34 cellular contexts compared by ENCODE assay signal in genomic region chr1:78543941-78544630, GRCh38. TPM values are rescaled to one million over a fixed set of nuclear protein-coding genes. Genes with fewer than 3 reads are reported as not detected.
DNase-seq lines count a peak whose midpoint lies in the region; ATAC-seq, FAIRE-seq and TF ChIP-seq lines count a peak whose summit lies in the region.
"Had no signal": no experiment of that assay in that cellular context is flagged by ENCODE, and none has a peak within 500 bp of the region (broad histone marks: within the 10 kb centered on the region; RNA-seq: fewer than 3 reads in every experiment).

No MANE protein-coding gene starts in this region.

- TF ChIP-seq CTCF in BJ (IDR thresholded peaks at IDR 0.05; ENCODE audit: insufficient read depth, low read depth, low read length): no peak
- TF ChIP-seq CTCF in HFF-Myc (IDR thresholded peaks at IDR 0.05; ENCODE audit: low read depth, low read length, missing control alignments): no peak
- TF ChIP-seq CTCF in bronchial epithelial cell (IDR thresholded peaks at IDR 0.05; ENCODE audit: insufficient read depth, low read length, severe bottlenecking): no peak
- TF ChIP-seq CTCF in foreskin fibroblast (IDR thresholded peaks at IDR 0.05; ENCODE audit: low read depth, low read length): no peak

- no peak overlapping the region for H3K27ac Mint-ChIP-seq in activated CD8-positive, alpha-beta T cell treated with anti-CD3 and anti-CD28 coated beads, Interleukin-2, amount 10 ng/mL, durations not matched to agents 7 days and 5 days
- H3K27ac Mint-ChIP-seq: activated CD4-positive, alpha-beta T cell treated with anti-CD3 and anti-CD28 coated beads for 36 hours; activated naive CD4-positive, alpha-beta T cell treated with anti-CD3 and anti-CD28 coated beads, Interleukin-2, amount 50 U/mL, for 24 hours; activated T-helper 2 cell treated with anti-CD3 and anti-CD28 coated beads, Interferon-gamma antibody, Interleukin-2, Interleukin-4, amounts not matched to agents 10 μg/mL and 5 μg/mL and 100 μg/mL, durations not matched to agents 14 hours and 24 hours and 36 hours; brain; GM23338 had no signal

- H3K4me3 ChIP-seq in BJ (ENCODE audit: low read depth, low read length) (no peak overlapping the region), HFF-Myc (replicated peaks; ENCODE audit: low read depth, low read length) (no peak overlapping the region), bronchial epithelial cell (ENCODE audit: low read depth, low read length) (no peak overlapping the region), foreskin fibroblast (ENCODE audit: low read depth in 1 of 2, low read length in 2 of 2) (no peak overlapping the region)
- H3K4me3 ChIP-seq: GM23338, suprapubic skin, upper lobe of right lung had no signal

- no peaks in the 10 kb centered on the region for H3K4me1 Mint-ChIP-seq in activated CD8-positive, alpha-beta T cell treated with anti-CD3 and anti-CD28 coated beads, Interleukin-2, amount 10 ng/mL, durations not matched to agents 7 days and 5 days (ENCODE audit: low read depth)
- H3K4me1 Mint-ChIP-seq: activated CD4-positive, alpha-beta T cell treated with anti-CD3 and anti-CD28 coated beads for 36 hours; activated naive CD4-positive, alpha-beta T cell treated with anti-CD3 and anti-CD28 coated beads, Interleukin-2, amount 50 U/mL, for 24 hours; brain; GM23338; neural crest cell had no signal

- H3K27me3 Mint-ChIP-seq in activated CD8-positive, alpha-beta T cell treated with anti-CD3 and anti-CD28 coated beads, Interleukin-2, amount 10 ng/mL, durations not matched to agents 7 days and 5 days (ENCODE audit: low read depth): no peaks in the 10 kb centered on the region
- H3K27me3 Mint-ChIP-seq: brain had no signal

- no peaks in the 10 kb centered on the region for H3K36me3 Mint-ChIP-seq in activated CD8-positive, alpha-beta T cell treated with anti-CD3 and anti-CD28 coated beads, Interleukin-2, amount 10 ng/mL, durations not matched to agents 7 days and 5 days (ENCODE audit: low read depth)
- H3K36me3 Mint-ChIP-seq: activated naive CD4-positive, alpha-beta T cell treated with anti-CD3 and anti-CD28 coated beads, Interleukin-2, amount 50 U/mL, for 24 hours had no signal

- H3K27me3 ChIP-seq in BJ (ENCODE audit: control insufficient read depth, insufficient read depth, low read length): no peaks in the 10 kb centered on the region
- H3K27me3 ChIP-seq in bronchial epithelial cell (ENCODE audit: control insufficient read depth, insufficient read depth, low read length): no peaks in the 10 kb centered on the region
- H3K27me3 ChIP-seq: suprapubic skin, upper lobe of right lung had no signal

- CTCF ChIA-PET in BJ (lab: Yijun Ruan, JAX): interaction anchor here (1.3 kb wide), 1 partner anchor 131 kb away, joined by 4 read pairs; no protein-coding TSS in a partner anchor
- CTCF ChIA-PET in activated CD8-positive, alpha-beta T cell treated with anti-CD3 and anti-CD28 coated beads, Interleukin-2, amount 10 ng/mL, durations not matched to agents 7 days and 5 days (lab: Charles Lee): no interaction called here

- H3K9me3 Mint-ChIP-seq in activated CD8-positive, alpha-beta T cell treated with anti-CD3 and anti-CD28 coated beads, Interleukin-2, amount 10 ng/mL, durations not matched to agents 7 days and 5 days (ENCODE audit: insufficient read depth): no peaks in the 10 kb centered on the region
- H3K9me3 Mint-ChIP-seq: activated T-helper 2 cell treated with anti-CD3 and anti-CD28 coated beads, Interferon-gamma antibody, Interleukin-2, Interleukin-4, amounts not matched to agents 10 μg/mL and 5 μg/mL and 100 μg/mL, durations not matched to agents 14 hours and 24 hours and 36 hours had no signal

- no peak overlapping the region for H3K4me3 Mint-ChIP-seq in activated CD8-positive, alpha-beta T cell treated with anti-CD3 and anti-CD28 coated beads, Interleukin-2, amount 10 ng/mL, durations not matched to agents 7 days and 5 days
- H3K4me3 Mint-ChIP-seq: activated CD4-positive, alpha-beta T cell treated with anti-CD3 and anti-CD28 coated beads for 36 hours; activated naive CD4-positive, alpha-beta T cell treated with anti-CD3 and anti-CD28 coated beads, Interleukin-2, amount 50 U/mL, for 24 hours; brain; GM23338; neural crest cell had no signal

- H3K36me3 ChIP-seq in BJ (ENCODE audit: control insufficient read depth, insufficient read depth, low read length) (no peaks in the 10 kb centered on the region), bronchial epithelial cell (ENCODE audit: control insufficient read depth, insufficient read depth, low read length) (no peaks in the 10 kb centered on the region)
- H3K36me3 ChIP-seq: suprapubic skin, upper lobe of right lung had no signal

- FAIRE-seq in bronchial epithelial cell (lab: Jason Lieb, UNC): peak; percentile 75
- FAIRE-seq: colon, GM18507 had no signal

- DNase-seq in BJ (ENCODE audit: low read depth) (peak; percentile 71), HFF-Myc (ENCODE audit: extremely low read depth, low read depth) (peak; percentile 62), bronchial epithelial cell (ENCODE audit: low read depth) (peak; percentile 61), foreskin fibroblast (peak; percentile 76 to 87), NAMALWA (ENCODE audit: low spot score) (no peak)
- no peak for DNase-seq in activated CD8-positive, alpha-beta T cell treated with anti-CD3 and anti-CD28 coated beads, Interleukin-2, amount 10 ng/mL, durations not matched to agents 7 days and 5 days
- DNase-seq: activated CD4-positive, alpha-beta T cell treated with anti-CD3 and anti-CD28 coated beads for 36 hours; amniotic stem cell; effector CD4-positive, alpha-beta T cell; hippocampal formation; KBM-7; left colon; mesendoderm; MM.1S; NCI-H1417; NCI-H2029; NCI-H69; right cardiac atrium; SIG-M5; stimulated activated CD4-positive, alpha-beta T cell treated with anti-CD3 and anti-CD28 coated beads, Interleukin-1b, Interleukin-23, amount 100 ng/mL, for 48 hours; stimulated activated naive CD4-positive, alpha-beta T cell treated with Interleukin-2 at 50 U/mL for 16 hours; SW 1271; upper lobe of right lung had no signal

- POLR2A ChIA-PET in BJ (lab: Charles Lee): no interaction called here
- POLR2A ChIA-PET in activated CD8-positive, alpha-beta T cell treated with anti-CD3 and anti-CD28 coated beads, Interleukin-2, amount 10 ng/mL, durations not matched to agents 7 days and 5 days (lab: Charles Lee): no interaction called here

- ATAC-seq in HG03432 (IDR thresholded peaks at IDR 0.05; ENCODE audit: unreplicated experiment) (no peak), HG03175 (IDR thresholded peaks at IDR 0.05; ENCODE audit: unreplicated experiment) (no peak)
- no peak for ATAC-seq in activated CD8-positive, alpha-beta T cell treated with anti-CD3 and anti-CD28 coated beads, Interleukin-2, amount 10 ng/mL, durations not matched to agents 7 days and 5 days
- ATAC-seq: activated CD4-positive, alpha-beta T cell treated with anti-CD3 and anti-CD28 coated beads for 36 hours; GM23338; left colon; Panc1; right cardiac atrium; upper lobe of right lung had no signal

RNA-seq across cellular contexts. Expression of gene PTGFR, which starts 53.3 kb away (rescaled TPM):
- polyA plus RNA-seq in BJ (2011; rRNA removed): 4.1 and 7.8 TPM in 2 replicates
- 3.8 and 4.2 TPM in 2 replicates for polyA minus RNA-seq in BJ (2011; rRNA and poly(A)+ RNA removed)
- total RNA-seq in bronchial epithelial cell: 0.13 and 0.26 TPM in 2 replicates
- not detected for total RNA-seq in activated CD8-positive, alpha-beta T cell treated with anti-CD3 and anti-CD28 coated beads, Interleukin-2, amount 10 ng/mL, durations not matched to agents 7 days and 5 days
- total RNA-seq: activated CD4-positive, alpha-beta T cell treated with anti-CD3 and anti-CD28 coated beads for 36 hours; activated T-helper 2 cell treated with anti-CD3 and anti-CD28 coated beads, Interferon-gamma antibody, Interleukin-2, Interleukin-4, amounts not matched to agents 10 μg/mL and 5 μg/mL and 100 μg/mL, durations not matched to agents 14 hours and 24 hours and 36 hours had no signal
- polyA plus RNA-seq: GM23338 had no signal

Comparison
In these comparisons a context has a peak if more than half of its experiments do, and no peak if none do; other contexts are left out.
1. DNase-seq: peak in BJ (single experiment), HFF-Myc (single experiment), bronchial epithelial cell (single experiment) and foreskin fibroblast (2 of 2); none in activated CD8-positive, alpha-beta T cell treated with anti-CD3 and anti-CD28 coated beads, Interleukin-2, amount 10 ng/mL, durations not matched to agents 7 days and 5 days (single experiment) and NAMALWA (single experiment).